In genomic region chr14:55881577-55882241, GRCh38 we compare ENCODE assay signal across 16 cellular contexts.
DNase-seq lines count a peak whose midpoint lies in the region; ATAC-seq, FAIRE-seq and TF ChIP-seq lines count a peak whose summit lies in the region.
"Had no signal": no experiment of that assay in that cellular context is flagged by ENCODE, and none has a peak within 500 bp of the region (broad histone marks: within the 10 kb centered on the region; RNA-seq: fewer than 3 reads in every experiment).

No MANE protein-coding gene starts in this region.

- intact Hi-C loops in HepG2 (cut with micrococcal nuclease; ENCODE audit: unreplicated experiment): no loop called here

- TF ChIP-seq POLR2A in HepG2 (IDR thresholded peaks at IDR 0.05; ENCODE audit: insufficient read depth in 1 of 2, low read depth in 2 of 2, low read length in 2 of 2): no peak

- TF ChIP-seq EP300 in HepG2 (IDR thresholded peaks at IDR 0.05; ENCODE audit: low read depth in 2 of 2, low read length in 2 of 2) (no peak), HepG2 (CRISPR knock-in tag; IDR thresholded peaks at IDR 0.05; ENCODE audit: borderline replicate concordance) (no peak)

- no peak for TF ChIP-seq RAD21 in HepG2 (CRISPR knock-in tag; IDR thresholded peaks at IDR 0.05)

- CTCF ChIA-PET in HepG2 (lab: Yijun Ruan, JAX; ENCODE audit: low intra/inter-chr PET ratio, low total read pairs): no interaction called here

- no TSS peak for BruUV-seq in HepG2 (replicated peaks; lab: Mats Ljungman, UMichigan)

- H3K9ac ChIP-seq in HUES64 (ENCODE audit: low read depth, low read length) (peak overlapping the region; percentile 1; the same call in 1 of the 2 replicates), HepG2 (ENCODE audit: insufficient read depth, low read depth, low read length) (no peak overlapping the region)

- H3K4me1 ChIP-seq in HUES64 (ENCODE audit: insufficient read depth, low read length) (no peaks in the 10 kb centered on the region), HepG2 (ENCODE audit: insufficient read depth, low read length) (no peaks in the 10 kb centered on the region)

- H3K27me3 ChIP-seq in HUES64 (ENCODE audit: insufficient read depth, low read length): no peaks in the 10 kb centered on the region; the same call in 1 of the 2 replicates
- H3K27me3 ChIP-seq in HepG2 (ENCODE audit: control insufficient read depth in 1 of 2, insufficient read depth in 2 of 2, low read length in 2 of 2): no peaks in the 10 kb centered on the region; a peak in 1 of 5 replicates

- in situ Hi-C loops in HepG2 (cut with HindIII; ENCODE audit: extremely low pct_ligation_motif_present, low pct_unique_long_range_greater_than_20kb): no loop called here

- 74% methylated on average over 6 of the region's 6 CpGs for WGBS in HUES64
- 10% methylated on average over 3 of the region's 6 CpGs for WGBS in HepG2 (ENCODE audit: low lambda C conversion rate)

- ATAC-seq in HepG2 (no peak), GM19328 (IDR thresholded peaks at IDR 0.05; ENCODE audit: unreplicated experiment) (no peak)

- POLR2A ChIA-PET in HepG2 (lab: Yijun Ruan, JAX): no interaction called here

- H3K4me3 ChIP-seq in HUES64 (ENCODE audit: low read length) (no peak overlapping the region), choroid plexus epithelial cell (ENCODE audit: low read depth, low read length) (no peak overlapping the region), HepG2 (replicated peaks in 1 of 3; ENCODE audit: insufficient read depth in 1 of 3, low read depth in 2 of 3, low read length in 3 of 3) (no peak overlapping the region)

- DNase-seq in choroid plexus epithelial cell (ENCODE audit: low read depth) (peak; percentile 2), HepG2 (ENCODE audit: low spot score) (no peak), hypothalamus (lab: John Stamatoyannopoulos, UW) (no peak), NCI-H1048 (lab: John Stamatoyannopoulos, UW) (no peak), activated T-cell treated with anti-CD3 and anti-CD28 coated beads for 4 hours (no peak)
- DNase-seq: activated CD4-positive, alpha-beta T cell treated with anti-CD3 and anti-CD28 coated beads for 1 hour; activated naive CD8-positive, alpha-beta T cell treated with anti-CD3 and anti-CD28 coated beads for 36 hours; AML-193; kidney; NCI-H1417; retina; stimulated activated CD4-positive, alpha-beta T cell treated with anti-CD3 and anti-CD28 coated beads, Interleukin-2, amount 100 ng/mL, for 48 hours had no signal

- no peak for FAIRE-seq in HepG2 (lab: Jason Lieb, UNC)
- FAIRE-seq: colon, kidney had no signal

- H3K27ac ChIP-seq in C4-2B (0 out of 2 replicates have a peak overlapping the region, but pooled peaks have one; percentile 2), HUES64 (ENCODE audit: low read depth, low read length) (no peak overlapping the region), HepG2 (ENCODE audit: extremely low read length, insufficient read depth, low read length) (no peak overlapping the region)

- no peaks in the 10 kb centered on the region for H4K20me1 ChIP-seq in HepG2 (ENCODE audit: insufficient read depth, low read length)

- H3K4me2 ChIP-seq in HepG2 (ENCODE audit: low read depth, low read length): no peak overlapping the region

- no peak overlapping the region for H2AFZ ChIP-seq in HepG2 (ENCODE audit: low read length)

- H3K9me3 ChIP-seq in HUES64 (ENCODE audit: insufficient read depth, low read depth, low read length) (no peaks in the 10 kb centered on the region), HepG2 (ENCODE audit: low read length) (no peaks in the 10 kb centered on the region)

- TF ChIP-seq CTCF in C4-2B (conservative IDR thresholded peaks at IDR 0.05): no peak
- no peak for TF ChIP-seq CTCF in choroid plexus epithelial cell (conservative IDR thresholded peaks at IDR 0.05; ENCODE audit: low read depth, low read length)
- no peak for TF ChIP-seq CTCF in HepG2 (CRISPR knock-in tag; IDR thresholded peaks at IDR 0.05)

- H3K36me3 ChIP-seq in HUES64 (ENCODE audit: insufficient read depth, low read length): no peaks in the 10 kb centered on the region
- no peaks in the 10 kb centered on the region for H3K36me3 ChIP-seq in HepG2 (replicated peaks in 1 of 2; ENCODE audit: control insufficient read depth in 1 of 2, insufficient read depth in 2 of 2, low read length in 2 of 2)

- no peaks in the 10 kb centered on the region for H3K79me2 ChIP-seq in HepG2 (ENCODE audit: insufficient read depth, low read length)

TF ChIP-seq in HepG2, 621 proteins besides CTCF, POLR2A, EP300 and RAD21:
- TF ChIP-seq CBFB (CRISPR knock-in tag; IDR thresholded peaks at IDR 0.05) (no peak), NFE2 (CRISPR knock-in tag; IDR thresholded peaks at IDR 0.05) (peak; percentile 18; the same call in 1 of the 2 replicates), MAFK (conservative IDR thresholded peaks at IDR 0.05 in 1 of 2, IDR thresholded peaks at IDR 0.05 in 1 of 2; ENCODE audit: low read length in 2 of 2) (0 out of 4 replicates have a peak, but pooled peaks of 1 of the 2 experiments have one; percentile 11), KLF16 (CRISPR knock-in tag; IDR thresholded peaks at IDR 0.05) (no peak), FOSL2 (CRISPR knock-in tag; IDR thresholded peaks at IDR 0.05) (0 out of 2 replicates have a peak, but pooled peaks have one; percentile 10), GTF2F1 (IDR thresholded peaks at IDR 0.05; ENCODE audit: low read length) (no peak), NFE2L2 (IDR thresholded peaks at IDR 0.05; ENCODE audit: low read length) (peak; percentile 76)
TF ChIP-seq in HepG2: peak in this region for 4.
